Comparison of ENCODE assay signal across 1 cellular context in the genomic region with DNA sequence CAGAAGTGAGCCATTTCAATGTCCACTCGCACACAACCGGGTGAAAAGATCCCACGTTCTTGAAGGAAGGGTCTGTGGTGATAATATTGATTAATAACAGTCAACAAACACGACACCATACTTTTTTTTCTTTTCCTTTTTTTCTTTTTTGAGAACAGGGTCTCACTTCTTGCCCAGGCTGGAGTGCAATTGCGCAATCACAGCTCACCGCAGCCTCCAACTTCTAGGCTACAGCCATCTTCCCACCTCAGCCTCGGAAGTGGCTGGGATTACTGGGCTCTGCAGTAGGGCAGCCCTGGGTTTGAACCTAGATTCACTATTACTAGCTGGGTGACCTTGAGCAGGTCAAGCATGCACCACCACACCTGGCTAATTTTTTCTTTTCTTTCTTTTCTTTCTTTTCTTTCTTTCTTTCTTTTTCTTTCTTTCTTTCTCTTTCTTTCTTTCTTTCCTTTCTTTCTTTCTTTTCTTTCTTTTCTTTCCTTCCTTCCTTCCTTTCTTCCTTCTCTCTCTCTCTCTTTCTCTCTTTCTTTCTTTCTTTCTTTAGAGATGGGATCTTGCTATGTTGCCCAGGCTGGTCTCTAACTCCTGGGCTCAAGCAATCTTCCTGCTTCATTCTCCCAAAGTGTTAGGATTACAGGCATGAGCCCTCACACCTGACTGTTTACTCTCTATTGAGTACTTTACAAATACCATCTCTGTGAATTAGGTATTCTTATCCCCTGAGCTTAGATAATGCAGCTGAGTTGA.
A peak's percentile ranks its signal among the peaks of the same experiment; 100 is the strongest.
TF ChIP-seq lines count a peak whose summit lies in the region.

No MANE protein-coding gene starts in this region.

TF ChIP-seq in WTC11, 78 proteins besides CTCF, POLR2A, EP300 and RAD21 (continued from another document):
- TF ChIP-seq, protein P1, sequence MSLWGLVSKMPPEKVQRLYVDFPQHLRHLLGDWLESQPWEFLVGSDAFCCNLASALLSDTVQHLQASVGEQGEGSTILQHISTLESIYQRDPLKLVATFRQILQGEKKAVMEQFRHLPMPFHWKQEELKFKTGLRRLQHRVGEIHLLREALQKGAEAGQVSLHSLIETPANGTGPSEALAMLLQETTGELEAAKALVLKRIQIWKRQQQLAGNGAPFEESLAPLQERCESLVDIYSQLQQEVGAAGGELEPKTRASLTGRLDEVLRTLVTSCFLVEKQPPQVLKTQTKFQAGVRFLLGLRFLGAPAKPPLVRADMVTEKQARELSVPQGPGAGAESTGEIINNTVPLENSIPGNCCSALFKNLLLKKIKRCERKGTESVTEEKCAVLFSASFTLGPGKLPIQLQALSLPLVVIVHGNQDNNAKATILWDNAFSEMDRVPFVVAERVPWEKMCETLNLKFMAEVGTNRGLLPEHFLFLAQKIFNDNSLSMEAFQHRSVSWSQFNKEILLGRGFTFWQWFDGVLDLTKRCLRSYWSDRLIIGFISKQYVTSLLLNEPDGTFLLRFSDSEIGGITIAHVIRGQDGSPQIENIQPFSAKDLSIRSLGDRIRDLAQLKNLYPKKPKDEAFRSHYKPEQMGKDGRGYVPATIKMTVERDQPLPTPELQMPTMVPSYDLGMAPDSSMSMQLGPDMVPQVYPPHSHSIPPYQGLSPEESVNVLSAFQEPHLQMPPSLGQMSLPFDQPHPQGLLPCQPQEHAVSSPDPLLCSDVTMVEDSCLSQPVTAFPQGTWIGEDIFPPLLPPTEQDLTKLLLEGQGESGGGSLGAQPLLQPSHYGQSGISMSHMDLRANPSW (CRISPR knock-in tag; conservative IDR thresholded peaks at IDR 0.05; ENCODE audit: low read depth) = no peak
- TF ChIP-seq, protein P2, sequence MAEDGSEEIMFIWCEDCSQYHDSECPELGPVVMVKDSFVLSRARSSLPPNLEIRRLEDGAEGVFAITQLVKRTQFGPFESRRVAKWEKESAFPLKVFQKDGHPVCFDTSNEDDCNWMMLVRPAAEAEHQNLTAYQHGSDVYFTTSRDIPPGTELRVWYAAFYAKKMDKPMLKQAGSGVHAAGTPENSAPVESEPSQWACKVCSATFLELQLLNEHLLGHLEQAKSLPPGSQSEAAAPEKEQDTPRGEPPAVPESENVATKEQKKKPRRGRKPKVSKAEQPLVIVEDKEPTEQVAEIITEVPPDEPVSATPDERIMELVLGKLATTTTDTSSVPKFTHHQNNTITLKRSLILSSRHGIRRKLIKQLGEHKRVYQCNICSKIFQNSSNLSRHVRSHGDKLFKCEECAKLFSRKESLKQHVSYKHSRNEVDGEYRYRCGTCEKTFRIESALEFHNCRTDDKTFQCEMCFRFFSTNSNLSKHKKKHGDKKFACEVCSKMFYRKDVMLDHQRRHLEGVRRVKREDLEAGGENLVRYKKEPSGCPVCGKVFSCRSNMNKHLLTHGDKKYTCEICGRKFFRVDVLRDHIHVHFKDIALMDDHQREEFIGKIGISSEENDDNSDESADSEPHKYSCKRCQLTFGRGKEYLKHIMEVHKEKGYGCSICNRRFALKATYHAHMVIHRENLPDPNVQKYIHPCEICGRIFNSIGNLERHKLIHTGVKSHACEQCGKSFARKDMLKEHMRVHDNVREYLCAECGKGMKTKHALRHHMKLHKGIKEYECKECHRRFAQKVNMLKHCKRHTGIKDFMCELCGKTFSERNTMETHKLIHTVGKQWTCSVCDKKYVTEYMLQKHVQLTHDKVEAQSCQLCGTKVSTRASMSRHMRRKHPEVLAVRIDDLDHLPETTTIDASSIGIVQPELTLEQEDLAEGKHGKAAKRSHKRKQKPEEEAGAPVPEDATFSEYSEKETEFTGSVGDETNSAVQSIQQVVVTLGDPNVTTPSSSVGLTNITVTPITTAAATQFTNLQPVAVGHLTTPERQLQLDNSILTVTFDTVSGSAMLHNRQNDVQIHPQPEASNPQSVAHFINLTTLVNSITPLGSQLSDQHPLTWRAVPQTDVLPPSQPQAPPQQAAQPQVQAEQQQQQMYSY (CRISPR knock-in tag; IDR thresholded peaks at IDR 0.05) = no peak
- TF ChIP-seq CDX4 (CRISPR knock-in tag; IDR thresholded peaks at IDR 0.05; ENCODE audit: borderline replicate concordance) = no peak
- no peak for TF ChIP-seq ZNF219 (CRISPR knock-in tag; IDR thresholded peaks at IDR 0.05; ENCODE audit: borderline replicate concordance)
- TF ChIP-seq ZNF416 (CRISPR knock-in tag; IDR thresholded peaks at IDR 0.05) = no peak
- TF ChIP-seq NR1H2 (CRISPR knock-in tag; IDR thresholded peaks at IDR 0.05) = no peak
- TF ChIP-seq ETV6 (CRISPR knock-in tag; IDR thresholded peaks at IDR 0.05) = no peak
- TF ChIP-seq, protein P3, sequence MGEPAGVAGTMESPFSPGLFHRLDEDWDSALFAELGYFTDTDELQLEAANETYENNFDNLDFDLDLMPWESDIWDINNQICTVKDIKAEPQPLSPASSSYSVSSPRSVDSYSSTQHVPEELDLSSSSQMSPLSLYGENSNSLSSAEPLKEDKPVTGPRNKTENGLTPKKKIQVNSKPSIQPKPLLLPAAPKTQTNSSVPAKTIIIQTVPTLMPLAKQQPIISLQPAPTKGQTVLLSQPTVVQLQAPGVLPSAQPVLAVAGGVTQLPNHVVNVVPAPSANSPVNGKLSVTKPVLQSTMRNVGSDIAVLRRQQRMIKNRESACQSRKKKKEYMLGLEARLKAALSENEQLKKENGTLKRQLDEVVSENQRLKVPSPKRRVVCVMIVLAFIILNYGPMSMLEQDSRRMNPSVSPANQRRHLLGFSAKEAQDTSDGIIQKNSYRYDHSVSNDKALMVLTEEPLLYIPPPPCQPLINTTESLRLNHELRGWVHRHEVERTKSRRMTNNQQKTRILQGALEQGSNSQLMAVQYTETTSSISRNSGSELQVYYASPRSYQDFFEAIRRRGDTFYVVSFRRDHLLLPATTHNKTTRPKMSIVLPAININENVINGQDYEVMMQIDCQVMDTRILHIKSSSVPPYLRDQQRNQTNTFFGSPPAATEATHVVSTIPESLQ (CRISPR knock-in tag; IDR thresholded peaks at IDR 0.05) = no peak
- no peak for TF ChIP-seq CBFB (CRISPR knock-in tag; IDR thresholded peaks at IDR 0.05; ENCODE audit: low read depth)
- TF ChIP-seq, protein P4, sequence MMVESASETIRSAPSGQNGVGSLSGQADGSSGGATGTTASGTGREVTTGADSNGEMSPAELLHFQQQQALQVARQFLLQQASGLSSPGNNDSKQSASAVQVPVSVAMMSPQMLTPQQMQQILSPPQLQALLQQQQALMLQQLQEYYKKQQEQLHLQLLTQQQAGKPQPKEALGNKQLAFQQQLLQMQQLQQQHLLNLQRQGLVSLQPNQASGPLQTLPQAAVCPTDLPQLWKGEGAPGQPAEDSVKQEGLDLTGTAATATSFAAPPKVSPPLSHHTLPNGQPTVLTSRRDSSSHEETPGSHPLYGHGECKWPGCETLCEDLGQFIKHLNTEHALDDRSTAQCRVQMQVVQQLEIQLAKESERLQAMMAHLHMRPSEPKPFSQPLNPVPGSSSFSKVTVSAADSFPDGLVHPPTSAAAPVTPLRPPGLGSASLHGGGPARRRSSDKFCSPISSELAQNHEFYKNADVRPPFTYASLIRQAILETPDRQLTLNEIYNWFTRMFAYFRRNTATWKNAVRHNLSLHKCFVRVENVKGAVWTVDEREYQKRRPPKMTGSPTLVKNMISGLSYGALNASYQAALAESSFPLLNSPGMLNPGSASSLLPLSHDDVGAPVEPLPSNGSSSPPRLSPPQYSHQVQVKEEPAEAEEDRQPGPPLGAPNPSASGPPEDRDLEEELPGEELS (CRISPR knock-in tag; IDR thresholded peaks at IDR 0.05) = no peak
- TF ChIP-seq ZNF671 (CRISPR knock-in tag; IDR thresholded peaks at IDR 0.05) = no peak
- TF ChIP-seq, protein P5, sequence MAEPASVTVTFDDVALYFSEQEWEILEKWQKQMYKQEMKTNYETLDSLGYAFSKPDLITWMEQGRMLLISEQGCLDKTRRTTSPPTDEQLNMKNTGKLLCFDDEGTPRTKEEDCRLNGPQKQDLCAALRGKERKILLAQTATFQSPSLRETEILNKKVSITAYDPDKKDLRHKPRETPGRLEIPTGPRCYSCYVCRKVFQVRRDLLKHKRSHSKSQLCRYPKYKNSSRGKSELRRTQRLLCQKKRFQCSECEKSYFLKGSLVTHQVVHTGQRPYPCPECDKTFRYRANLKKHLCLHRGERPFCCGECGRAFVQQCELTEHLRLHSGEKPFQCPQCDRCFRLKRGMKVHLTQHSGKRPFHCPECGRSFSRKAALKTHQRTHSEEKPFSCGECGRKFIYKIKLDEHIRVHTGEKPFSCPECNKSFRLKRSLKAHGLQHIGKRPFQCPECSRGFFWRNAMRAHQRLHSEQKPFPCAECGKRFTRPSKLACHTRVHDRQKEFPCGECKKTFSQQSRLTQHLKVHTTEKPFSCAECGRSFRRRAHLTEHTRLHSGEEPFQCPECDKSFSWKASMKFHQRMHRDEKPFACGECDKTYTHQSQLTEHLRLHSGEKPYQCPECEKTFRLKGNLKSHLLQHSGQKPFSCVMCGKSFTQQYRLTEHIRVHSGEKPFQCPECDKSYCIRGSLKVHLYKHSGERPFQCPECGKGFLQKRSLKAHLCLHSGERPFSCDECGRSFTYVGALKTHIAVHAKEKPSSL (CRISPR knock-in tag; conservative IDR thresholded peaks at IDR 0.05) = no peak
- TF ChIP-seq, protein P6, sequence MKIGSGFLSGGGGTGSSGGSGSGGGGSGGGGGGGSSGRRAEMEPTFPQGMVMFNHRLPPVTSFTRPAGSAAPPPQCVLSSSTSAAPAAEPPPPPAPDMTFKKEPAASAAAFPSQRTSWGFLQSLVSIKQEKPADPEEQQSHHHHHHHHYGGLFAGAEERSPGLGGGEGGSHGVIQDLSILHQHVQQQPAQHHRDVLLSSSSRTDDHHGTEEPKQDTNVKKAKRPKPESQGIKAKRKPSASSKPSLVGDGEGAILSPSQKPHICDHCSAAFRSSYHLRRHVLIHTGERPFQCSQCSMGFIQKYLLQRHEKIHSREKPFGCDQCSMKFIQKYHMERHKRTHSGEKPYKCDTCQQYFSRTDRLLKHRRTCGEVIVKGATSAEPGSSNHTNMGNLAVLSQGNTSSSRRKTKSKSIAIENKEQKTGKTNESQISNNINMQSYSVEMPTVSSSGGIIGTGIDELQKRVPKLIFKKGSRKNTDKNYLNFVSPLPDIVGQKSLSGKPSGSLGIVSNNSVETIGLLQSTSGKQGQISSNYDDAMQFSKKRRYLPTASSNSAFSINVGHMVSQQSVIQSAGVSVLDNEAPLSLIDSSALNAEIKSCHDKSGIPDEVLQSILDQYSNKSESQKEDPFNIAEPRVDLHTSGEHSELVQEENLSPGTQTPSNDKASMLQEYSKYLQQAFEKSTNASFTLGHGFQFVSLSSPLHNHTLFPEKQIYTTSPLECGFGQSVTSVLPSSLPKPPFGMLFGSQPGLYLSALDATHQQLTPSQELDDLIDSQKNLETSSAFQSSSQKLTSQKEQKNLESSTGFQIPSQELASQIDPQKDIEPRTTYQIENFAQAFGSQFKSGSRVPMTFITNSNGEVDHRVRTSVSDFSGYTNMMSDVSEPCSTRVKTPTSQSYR (CRISPR knock-in tag; IDR thresholded peaks at IDR 0.05) = no peak
- TF ChIP-seq NFATC4 (CRISPR knock-in tag; IDR thresholded peaks at IDR 0.05) = no peak
- TF ChIP-seq, protein P7, sequence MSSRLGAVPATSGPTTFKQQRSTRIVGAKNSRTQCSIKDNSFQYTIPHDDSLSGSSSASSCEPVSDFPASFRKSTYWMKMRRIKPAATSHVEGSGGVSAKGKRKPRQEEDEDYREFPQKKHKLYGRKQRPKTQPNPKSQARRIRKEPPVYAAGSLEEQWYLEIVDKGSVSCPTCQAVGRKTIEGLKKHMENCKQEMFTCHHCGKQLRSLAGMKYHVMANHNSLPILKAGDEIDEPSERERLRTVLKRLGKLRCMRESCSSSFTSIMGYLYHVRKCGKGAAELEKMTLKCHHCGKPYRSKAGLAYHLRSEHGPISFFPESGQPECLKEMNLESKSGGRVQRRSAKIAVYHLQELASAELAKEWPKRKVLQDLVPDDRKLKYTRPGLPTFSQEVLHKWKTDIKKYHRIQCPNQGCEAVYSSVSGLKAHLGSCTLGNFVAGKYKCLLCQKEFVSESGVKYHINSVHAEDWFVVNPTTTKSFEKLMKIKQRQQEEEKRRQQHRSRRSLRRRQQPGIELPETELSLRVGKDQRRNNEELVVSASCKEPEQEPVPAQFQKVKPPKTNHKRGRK (CRISPR knock-in tag; IDR thresholded peaks at IDR 0.05; ENCODE audit: borderline replicate concordance) = 0 out of 2 replicates have a peak, but pooled peaks have one; percentile 74
- no peak for TF ChIP-seq CREM (CRISPR knock-in tag; IDR thresholded peaks at IDR 0.05)
- no peak for TF ChIP-seq RORB (CRISPR knock-in tag; IDR thresholded peaks at IDR 0.05)
